ENCODE assay signal across 23 cellular contexts in the genomic region with DNA sequence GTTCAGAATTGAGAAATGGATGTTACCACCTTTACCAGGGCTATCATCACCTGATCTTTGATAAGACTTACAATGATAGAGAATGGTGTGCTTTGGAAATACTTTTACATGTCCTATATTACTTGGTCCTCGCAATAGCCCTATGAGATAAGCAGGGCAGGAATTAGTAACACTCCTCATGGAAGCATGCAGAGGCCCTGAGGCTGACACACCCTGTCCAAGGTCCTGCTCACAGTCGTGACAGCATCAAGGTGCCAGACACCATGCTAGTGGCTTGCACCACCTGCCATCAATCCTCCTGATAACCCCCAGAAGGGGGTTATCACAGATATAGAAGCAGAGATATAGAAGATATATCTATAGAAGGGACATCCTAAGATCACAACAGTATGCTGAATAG.
DNase-seq lines count a peak whose midpoint lies in the region; ATAC-seq, FAIRE-seq and TF ChIP-seq lines count a peak whose summit lies in the region.
"Had no signal": no experiment of that assay in that cellular context is flagged by ENCODE, and none has a peak within 500 bp of the region (broad histone marks: within the 10 kb centered on the region; RNA-seq: fewer than 3 reads in every experiment).

No MANE protein-coding gene starts in this region.

- no peak overlapping the region for H2BK5ac ChIP-seq in mesendoderm (ENCODE audit: low read length)

- H4K5ac ChIP-seq in mesendoderm (ENCODE audit: low read length): no peak overlapping the region

- ATAC-seq in SK-N-SH treated with all-trans-retinoic acid at 6 μM for 48 hours: no peak
- ATAC-seq in K562: no peak
- ATAC-seq in HG03520 (IDR thresholded peaks at IDR 0.05; ENCODE audit: unreplicated experiment): no peak
- no peak for ATAC-seq in HG02885 (IDR thresholded peaks at IDR 0.05; ENCODE audit: poor library complexity, unreplicated experiment)
- ATAC-seq in Right ventricle myocardium superior (ENCODE audit: poor library complexity): no peak

- H3K27ac ChIP-seq in SK-N-SH (ENCODE audit: low read depth in 2 of 2, low read length in 1 of 2) (no peak overlapping the region), K562 (ENCODE audit: extremely low read depth, low read depth, low read length) (no peak overlapping the region), mesendoderm (ENCODE audit: low read depth, low read length) (no peak overlapping the region)
- H3K27ac ChIP-seq: 22Rv1; BLaER1 treated with 17β-estradiol and CSF1 and Interleukin-3, amounts not matched to agents 10 nM and 100 nM; HL-60 had no signal

- intact Hi-C loops in K562 (cut with micrococcal nuclease): no loop called here
- intact Hi-C loops in Right ventricle myocardium superior (cut with DNase I): no loop called here

- no peak for TF ChIP-seq EP300 in SK-N-SH (IDR thresholded peaks at IDR 0.05; ENCODE audit: borderline replicate concordance in 1 of 2, low read depth in 1 of 2, low read length in 1 of 2)
- TF ChIP-seq EP300 in K562 (IDR thresholded peaks at IDR 0.05; ENCODE audit: low read length): no peak

- no peaks in the 10 kb centered on the region for H3K9me1 ChIP-seq in K562 (ENCODE audit: control insufficient read depth, insufficient read depth, low read length)

- H3F3A ChIP-seq in SK-N-SH (replicated peaks; ENCODE audit: insufficient read depth): no peaks in the 10 kb centered on the region

- H2AFZ ChIP-seq in SK-N-SH (ENCODE audit: low read depth) (no peak overlapping the region), K562 (ENCODE audit: low read depth, low read length) (no peak overlapping the region)

- TF ChIP-seq POLR2A in K562 (conservative IDR thresholded peaks at IDR 0.05): no peak

- no peaks in the 10 kb centered on the region for H3K4me1 ChIP-seq in SK-N-SH (ENCODE audit: control insufficient read depth in 1 of 2, insufficient read depth in 2 of 2, low read depth in 1 of 2, low read length in 1 of 2)
- no peaks in the 10 kb centered on the region for H3K4me1 ChIP-seq in K562 (replicated peaks in 1 of 2; ENCODE audit: control insufficient read depth in 2 of 2, insufficient read depth in 2 of 2, low read length in 2 of 2)
- no peaks in the 10 kb centered on the region for H3K4me1 ChIP-seq in mesendoderm (ENCODE audit: control insufficient read depth, low read depth, low read length)

- H3K9ac ChIP-seq in SK-N-SH (no peak overlapping the region), K562 (ENCODE audit: insufficient read depth in 1 of 2, low read depth in 2 of 2, low read length in 2 of 2) (no peak overlapping the region), mesendoderm (ENCODE audit: low read length) (no peak overlapping the region)
- H3K9ac ChIP-seq: BLaER1 treated with 17β-estradiol and CSF1 and Interleukin-3, amounts not matched to agents 10 nM and 100 nM had no signal

- H2BK15ac ChIP-seq in mesendoderm (replicated peaks; ENCODE audit: low read depth): no peak overlapping the region

- no peak for FAIRE-seq in K562 (lab: Jason Lieb, UNC)
- FAIRE-seq: GM19239, H1 had no signal

- H3K27me3 ChIP-seq in SK-N-SH (ENCODE audit: insufficient read depth) (peaks cover 6% of the 10 kb centered on the region; the same call in 1 of the 2 replicates), K562 (ENCODE audit: control insufficient read depth in 2 of 2, insufficient read depth in 2 of 2, low read length in 2 of 2) (no peaks in the 10 kb centered on the region), mesendoderm (ENCODE audit: insufficient read depth, low read length, poor library complexity) (no peaks in the 10 kb centered on the region)
- H3K27me3 ChIP-seq: BLaER1 treated with 17β-estradiol and CSF1 and Interleukin-3, amounts not matched to agents 10 nM and 100 nM had no signal

- CTCF ChIA-PET in SK-N-SH (lab: Yijun Ruan, JAX) (no interaction called here), K562 (lab: Yijun Ruan, JAX; ENCODE audit: low intra/inter-chr PET ratio) (no interaction called here)

- no peak overlapping the region for H3K18ac ChIP-seq in mesendoderm (ENCODE audit: low read length)

- H3K36me3 ChIP-seq in SK-N-SH (replicated peaks in 1 of 2; ENCODE audit: control insufficient read depth in 1 of 2, insufficient read depth in 2 of 2, low read length in 1 of 2) (no peaks in the 10 kb centered on the region), K562 (ENCODE audit: control insufficient read depth, insufficient read depth, low read length) (no peaks in the 10 kb centered on the region), mesendoderm (ENCODE audit: control insufficient read depth, insufficient read depth, low read length) (no peaks in the 10 kb centered on the region)
- H3K36me3 ChIP-seq: BLaER1 treated with 17β-estradiol and CSF1 and Interleukin-3, amounts not matched to agents 10 nM and 100 nM had no signal

- TF ChIP-seq CTCF in SK-N-SH (IDR thresholded peaks at IDR 0.05) (no peak), K562 (IDR thresholded peaks at IDR 0.05 in 2 of 3, conservative IDR thresholded peaks at IDR 0.05 in 1 of 3; ENCODE audit: insufficient read depth in 2 of 3, low read depth in 1 of 3, low read length in 3 of 3) (no peak)

- no peak overlapping the region for H3K56ac ChIP-seq in mesendoderm (ENCODE audit: low read length)

- H3K23ac ChIP-seq in mesendoderm (ENCODE audit: low read length): no peak overlapping the region

- POLR2A ChIA-PET in SK-N-SH (lab: Yijun Ruan, JAX): no interaction called here
- POLR2A ChIA-PET in K562 (lab: Yijun Ruan, JAX): no interaction called here

- H2BK120ac ChIP-seq in mesendoderm (ENCODE audit: low read depth, low read length): no peak overlapping the region

- no peak overlapping the region for H2AK5ac ChIP-seq in mesendoderm (ENCODE audit: low read length)

- TF ChIP-seq RAD21 in SK-N-SH (IDR thresholded peaks at IDR 0.05; ENCODE audit: low read length) (no peak), K562 (CRISPR knock-in tag; conservative IDR thresholded peaks at IDR 0.05 in 1 of 2, IDR thresholded peaks at IDR 0.05 in 1 of 2) (no peak)

- H3K79me2 ChIP-seq in SK-N-SH (ENCODE audit: insufficient read depth): no peaks in the 10 kb centered on the region
- H3K79me2 ChIP-seq in K562 (ENCODE audit: control insufficient read depth, insufficient read depth, low read length): no peaks in the 10 kb centered on the region
- H3K79me2 ChIP-seq in mesendoderm (ENCODE audit: control insufficient read depth, insufficient read depth, low read length): no peaks in the 10 kb centered on the region

- H4K20me1 ChIP-seq in SK-N-SH (ENCODE audit: insufficient read depth) (no peaks in the 10 kb centered on the region), K562 (replicated peaks; ENCODE audit: control insufficient read depth, insufficient read depth, low read length) (no peaks in the 10 kb centered on the region)
- H4K20me1 ChIP-seq: BLaER1 treated with 17β-estradiol and CSF1 and Interleukin-3, amounts not matched to agents 10 nM and 100 nM had no signal

- H3K4ac ChIP-seq in mesendoderm (ENCODE audit: low read depth, low read length): no peak overlapping the region

- no peaks in the 10 kb centered on the region for H3K9me2 ChIP-seq in SK-N-SH

- H3K79me1 ChIP-seq in mesendoderm (ENCODE audit: low read length): no peaks in the 10 kb centered on the region

- BruUV-seq in K562 (replicated peaks; lab: Mats Ljungman, UMichigan): no TSS peak

- in situ Hi-C loops in K562 (cut with MboI): no loop called here

- WGBS in SK-N-SH (ENCODE audit: low lambda C conversion rate): 13% methylated on average over 2 of the region's 2 CpGs
- WGBS in K562 (ENCODE audit: insufficient coverage, low coverage, missing lambda C conversion rate): 17% methylated on average over 2 of the region's 2 CpGs
- no CpG with 5 or more reads among the region's 2 CpGs for WGBS in mesendoderm (ENCODE audit: extremely low coverage, insufficient coverage, low lambda C conversion rate)

- H4K8ac ChIP-seq in mesendoderm (ENCODE audit: low read depth, low read length): no peak overlapping the region

- H3K9me3 ChIP-seq in SK-N-SH (no peaks in the 10 kb centered on the region), K562 (replicated peaks; ENCODE audit: control insufficient read depth, insufficient read depth, low read depth, low read length) (no peaks in the 10 kb centered on the region)

- H3K4me3 ChIP-seq in SK-N-SH (ENCODE audit: low read depth in 2 of 2, low read length in 1 of 2): no peak overlapping the region
- no peak overlapping the region for H3K4me3 ChIP-seq in K562
- no peak overlapping the region for H3K4me3 ChIP-seq in mesendoderm (ENCODE audit: low read length)
- H3K4me3 ChIP-seq: BLaER1 treated with 17β-estradiol and CSF1 and Interleukin-3, amounts not matched to agents 10 nM and 100 nM had no signal

- no peak overlapping the region for H3K4me2 ChIP-seq in SK-N-SH
- H3K4me2 ChIP-seq in K562 (ENCODE audit: insufficient read depth, low read length): no peak overlapping the region
- no peak overlapping the region for H3K4me2 ChIP-seq in mesendoderm (ENCODE audit: low read length)
- H3K4me2 ChIP-seq: BLaER1 treated with 17β-estradiol and CSF1 and Interleukin-3, amounts not matched to agents 10 nM and 100 nM had no signal

- DNase-seq in SK-N-SH: no peak
- no peak for DNase-seq in K562 (ENCODE audit: extremely low read depth in 1 of 4, low spot score in 3 of 4)
- peak; percentile 76 for DNase-seq in mesendoderm
- no peak for DNase-seq in UCSD-AML1 (lab: John Stamatoyannopoulos, UW; ENCODE audit: unreplicated experiment)
- DNase-seq in Right ventricle myocardium superior: no peak
- DNase-seq: Calu3; CD4-positive, alpha-beta memory T cell; DMS53; GDM1; MV-4-11; NCI-H1105 treated with DMSO at 0.1 percent for 48 hours; NCI-H2081 treated with DMSO at 0.1 percent for 48 hours; NCI-H446; NCI-H526; SHP77 had no signal

TF ChIP-seq in SK-N-SH treated with all-trans-retinoic acid at 6 μM for 48 hours, 23 proteins besides CTCF, POLR2A, EP300 and RAD21 (continues in another document):
- TF ChIP-seq PPARA (CRISPR knock-in tag; IDR thresholded peaks at IDR 0.05; ENCODE audit: borderline replicate concordance) (no peak), TOX (CRISPR knock-in tag; IDR thresholded peaks at IDR 0.05; ENCODE audit: borderline replicate concordance) (no peak), OSR1 (CRISPR knock-in tag; IDR thresholded peaks at IDR 0.05) (no peak), RARB (CRISPR knock-in tag; IDR thresholded peaks at IDR 0.05) (no peak), BACH2 (CRISPR knock-in tag; IDR thresholded peaks at IDR 0.05; ENCODE audit: borderline replicate concordance) (no peak), ESRRG (CRISPR knock-in tag; IDR thresholded peaks at IDR 0.05) (no peak)

TF ChIP-seq in K562, 482 proteins besides CTCF, POLR2A, EP300 and RAD21 (continues in another document):
- peak; percentile 82 for TF ChIP-seq EHMT2 (IDR thresholded peaks at IDR 0.05)
- TF ChIP-seq ETV5 (CRISPR knock-in tag; IDR thresholded peaks at IDR 0.05; ENCODE audit: low read depth): no peak
- no peak for TF ChIP-seq ZNF507 (tag; conservative IDR thresholded peaks at IDR 0.05)
